Comparison of ENCODE assay signal across 8 cellular contexts in the genomic region with DNA sequence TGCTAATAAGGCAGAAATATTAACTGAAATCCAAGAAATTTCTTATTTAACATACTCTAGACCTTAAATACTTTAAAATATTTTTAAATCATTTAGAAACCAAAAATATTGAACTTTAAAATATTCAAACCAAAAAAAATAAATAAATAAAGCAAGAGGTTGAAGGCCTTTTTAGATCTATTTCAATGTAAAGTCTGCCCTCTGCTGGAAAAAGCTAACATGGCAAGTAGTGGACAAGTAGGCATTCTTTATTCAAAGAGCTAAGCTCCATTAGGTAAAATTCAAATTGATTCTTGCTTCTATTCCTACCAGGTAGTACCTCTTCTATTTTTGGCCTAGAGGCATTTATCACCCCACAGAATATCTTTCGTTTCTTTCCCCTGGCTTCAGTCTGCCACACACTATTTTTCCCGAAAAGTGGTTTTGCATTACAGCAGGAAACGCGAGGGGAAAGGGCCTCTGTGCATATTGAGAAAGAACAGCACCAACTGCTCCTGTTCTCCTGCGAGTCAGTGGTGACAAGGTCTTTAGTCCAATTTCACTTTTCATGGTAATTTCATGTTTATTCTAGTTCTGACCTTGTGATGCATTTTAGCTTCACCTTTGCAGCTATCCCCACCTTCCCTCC. TPM values are rescaled to one million over a fixed set of nuclear protein-coding genes. Genes with fewer than 3 reads are reported as not detected.
A peak's percentile ranks its signal among the peaks of the same experiment; 100 is the strongest.
DNase-seq lines count a peak whose midpoint lies in the region; ATAC-seq and TF ChIP-seq lines count a peak whose summit lies in the region.
"Had no signal": no experiment of that assay in that cellular context is flagged by ENCODE, and none has a peak within 500 bp of the region (broad histone marks: within the 10 kb centered on the region; RNA-seq: fewer than 3 reads in every experiment).

No MANE protein-coding gene starts in this region.

- no peak overlapping the region for H3K27ac ChIP-seq in SJSA1
- H3K27ac ChIP-seq: epithelial cell of prostate had no signal

- TF ChIP-seq CTCF in Loucy (conservative IDR thresholded peaks at IDR 0.05; ENCODE audit: low read length) (peak; percentile 79), MCF 10A (IDR thresholded peaks at IDR 0.05; ENCODE audit: unreplicated experiment) (peak; percentile 75)

- H3K79me2 ChIP-seq in Loucy (ENCODE audit: insufficient read depth, low read length): no peaks in the 10 kb centered on the region

- DNase-seq in GDM1 (lab: John Stamatoyannopoulos, UW) (peak; percentile 48), SJSA1 (ENCODE audit: low read depth in 1 of 2, low spot score in 2 of 2) (peak; percentile 43 to 70), MCF 10A (ENCODE audit: unreplicated experiment) (peak; percentile 83), left kidney (ENCODE audit: low read depth, low spot score) (peak; percentile 87)
- DNase-seq in stimulated activated CD8-positive, alpha-beta memory T cell treated with anti-CD3 and anti-CD28 coated beads, Interleukin-15, amount 100 ng/mL, for 1 hour (ENCODE audit: low read depth): peak; percentile 34

- H4K20me1 ChIP-seq in Loucy (ENCODE audit: insufficient read depth, low read length, poor library complexity, severe bottlenecking): no peaks in the 10 kb centered on the region

- peaks cover 5% of the 10 kb centered on the region for H3K4me1 Mint-ChIP-seq in MCF 10A (ENCODE audit: insufficient read depth, unreplicated experiment)

- CTCF ChIA-PET in MCF 10A (lab: Yijun Ruan, JAX): interaction anchor here (0.5 to 24.0 kb wide), 44 partner anchors 8 to 991 kb away, joined by 3 to 639 read pairs (median 4); partner anchors contain the start of gene GCG

- H3K9ac ChIP-seq in Loucy (ENCODE audit: low read depth, low read length, poor library complexity, severe bottlenecking): no peak overlapping the region

- no peak overlapping the region for H3K4me3 Mint-ChIP-seq in MCF 10A (ENCODE audit: unreplicated experiment)

- no peaks in the 10 kb centered on the region for H3K4me1 ChIP-seq in Loucy (ENCODE audit: insufficient read depth, low read length, poor library complexity, severe bottlenecking)
- H3K4me1 ChIP-seq in SJSA1 (replicated peaks): no peaks in the 10 kb centered on the region

- H3K27me3 ChIP-seq in Loucy (ENCODE audit: insufficient read depth, low read length, poor library complexity, severe bottlenecking): no peaks in the 10 kb centered on the region
- H3K27me3 ChIP-seq in SJSA1 (replicated peaks): no peaks in the 10 kb centered on the region

- no peaks in the 10 kb centered on the region for H3K9me2 ChIP-seq in Loucy (replicated peaks; ENCODE audit: low read depth, low read length)

- no peaks in the 10 kb centered on the region for H3F3A ChIP-seq in Loucy (ENCODE audit: low read depth)

- H3K4me3 ChIP-seq in Loucy (ENCODE audit: low read length, poor library complexity, severe bottlenecking): no peak overlapping the region
- H3K4me3 ChIP-seq in SJSA1: no peak overlapping the region

- H3K27me3 Mint-ChIP-seq in MCF 10A (ENCODE audit: insufficient read depth, unreplicated experiment): no peaks in the 10 kb centered on the region

- no peak overlapping the region for H3K4me2 ChIP-seq in Loucy (ENCODE audit: low read depth, low read length, poor library complexity, severe bottlenecking)

- ATAC-seq in GM21619 (IDR thresholded peaks at IDR 0.05; ENCODE audit: unreplicated experiment): peak; percentile 58

- POLR2A ChIA-PET in MCF 10A (lab: Yijun Ruan, JAX): interaction anchor here (0.5 to 3.5 kb wide), 10 partner anchors 12 to 385 kb away, joined by 3 to 21 read pairs (median 4); partner anchors contain the start of gene FAP

- no peaks in the 10 kb centered on the region for H3K9me3 Mint-ChIP-seq in MCF 10A (ENCODE audit: unreplicated experiment)

- no peaks in the 10 kb centered on the region for H3K36me3 ChIP-seq in Loucy (ENCODE audit: insufficient read depth, low read length)
- no peaks in the 10 kb centered on the region for H3K36me3 ChIP-seq in SJSA1

- no peaks in the 10 kb centered on the region for H3K36me3 Mint-ChIP-seq in MCF 10A (ENCODE audit: insufficient read depth, unreplicated experiment)

- intact Hi-C loops in MCF 10A (cut with micrococcal nuclease): loop anchor here (1.0 kb wide), 2 partner anchors 37 to 77 kb away; no protein-coding TSS in a partner anchor

- no peak overlapping the region for H2AFZ ChIP-seq in Loucy (ENCODE audit: low read length)

- no TSS peak for BruUV-seq in MCF 10A (replicated peaks; lab: Mats Ljungman, UMichigan)

- H3K27ac Mint-ChIP-seq in MCF 10A (ENCODE audit: low read depth, unreplicated experiment): no peak overlapping the region

- H3K9me3 ChIP-seq in Loucy (ENCODE audit: insufficient read depth, low read depth, low read length) (no peaks in the 10 kb centered on the region), SJSA1 (replicated peaks) (no peaks in the 10 kb centered on the region)

RNA-seq across cellular contexts. Expression of gene IFIH1, which starts 20.4 kb away (rescaled TPM):
- total RNA-seq in SJSA1 (2014; rRNA removed; shearing (Covaris generic)): 2.7 and 2.8 TPM in 2 replicates
- 4.5 and 7.2 TPM in 2 replicates for total RNA-seq in MCF 10A (2022)

RNA-seq across cellular contexts. Expression of gene GCA, which starts 45.9 kb away (rescaled TPM):
- total RNA-seq in SJSA1 (2014; rRNA removed; shearing (Covaris generic)): 3.1 and 6.8 TPM in 2 replicates
- total RNA-seq in MCF 10A (2022): 0.77 and 1.9 TPM in 2 replicates

RNA-seq across cellular contexts. Expression of gene FAP, which starts 54.8 kb away (rescaled TPM):
- 21.1 and 35.6 TPM in 2 replicates for total RNA-seq in SJSA1 (2014; rRNA removed; shearing (Covaris generic))
- 8.7 and 12.1 TPM in 2 replicates for total RNA-seq in MCF 10A (2022)

Comparison
In these comparisons a context has a peak if more than half of its experiments do, and no peak if none do; other contexts are left out.
1. DNase-seq: peak in every context shown above with its lines; median percentile 87 in left kidney; 83 in MCF 10A; 56 in SJSA1; 48 in GDM1; 34 in stimulated activated CD8-positive, alpha-beta memory T cell treated with anti-CD3 and anti-CD28 coated beads, Interleukin-15, amount 100 ng/mL, for 1 hour.